In the genomic region with DNA sequence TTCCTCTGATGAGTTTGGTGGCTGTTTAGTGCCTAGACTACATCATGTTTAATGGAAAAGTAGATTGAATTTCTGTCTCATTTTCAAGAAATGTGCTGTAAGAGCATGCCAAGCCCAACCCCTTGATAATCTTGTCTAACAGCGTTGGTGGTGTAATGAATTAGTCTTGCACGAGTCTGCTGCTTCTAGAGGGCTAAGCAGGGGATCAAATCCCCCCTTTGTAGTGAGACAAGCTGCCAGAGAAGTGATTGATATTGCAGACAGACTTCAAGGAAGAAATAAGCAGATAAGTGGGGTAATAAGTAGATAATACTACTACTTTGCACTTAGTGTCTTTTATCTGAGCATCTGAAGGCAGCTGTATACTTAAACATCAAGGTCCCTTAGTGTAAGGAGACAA, we compare ENCODE assay signal across 18 cellular contexts.
DNase-seq lines count a peak whose midpoint lies in the region; ATAC-seq and TF ChIP-seq lines count a peak whose summit lies in the region.
"Had no signal": no experiment of that assay in that cellular context is flagged by ENCODE, and none has a peak within 500 bp of the region (broad histone marks: within the 10 kb centered on the region; RNA-seq: fewer than 3 reads in every experiment).

No MANE protein-coding gene starts in this region.

- H3F3A ChIP-seq in PC-9 (ENCODE audit: insufficient read depth, low read depth): peaks cover 38% of the 10 kb centered on the region
- peaks cover 4% of the 10 kb centered on the region for H3F3A ChIP-seq in smooth muscle cell (ENCODE audit: low read depth)

- peak overlapping the region; percentile 16; the same call in 1 of the 2 replicates for H3K4me3 ChIP-seq in PC-9
- H3K4me3 ChIP-seq in fibroblast of mammary gland (ENCODE audit: control insufficient read depth, low read depth, low read length): no peak overlapping the region
- peak overlapping the region; percentile 25 for H3K4me3 ChIP-seq in smooth muscle cell
- H3K4me3 ChIP-seq in transverse colon: no peak overlapping the region
- H3K4me3 ChIP-seq: esophagus muscularis mucosa, lower lobe of right lung, neural progenitor cell, sigmoid colon, upper lobe of left lung had no signal

- H3K9me3 ChIP-seq in PC-9 (ENCODE audit: insufficient read depth, low read depth) (peaks cover 45% of the 10 kb centered on the region), smooth muscle cell (replicated peaks; ENCODE audit: low read depth) (no peaks in the 10 kb centered on the region), transverse colon (no peaks in the 10 kb centered on the region)
- H3K9me3 ChIP-seq: esophagus muscularis mucosa, lower lobe of right lung, sigmoid colon, SK-N-SH, upper lobe of left lung had no signal

- DNase-seq in D341Med (ENCODE audit: low spot score): peak; percentile 26
- peak in 1 of 2 experiments; percentile 70 for DNase-seq in PC-9
- peak; percentile 11 for DNase-seq in fibroblast of mammary gland (ENCODE audit: low read depth)
- no peak for DNase-seq in smooth muscle cell (lab: John Stamatoyannopoulos, UW; ENCODE audit: unreplicated experiment)
- DNase-seq in transverse colon: no peak
- DNase-seq in NK-92 (lab: John Stamatoyannopoulos, UW; ENCODE audit: unreplicated experiment): no peak
- DNase-seq: activated CD8-positive, alpha-beta memory T cell treated with anti-CD3 and anti-CD28 coated beads for 24 hours; cortex of kidney; lower lobe of right lung; NCI-H446; sigmoid colon; SK-N-SH; stimulated activated CD4-positive, alpha-beta T cell treated with anti-CD3 and anti-CD28 coated beads, Interleukin-4, amount 100 ng/mL, for 1 hour; upper lobe of left lung had no signal

- BruUV-seq in PC-9 (replicated peaks; lab: Mats Ljungman, UMichigan): no TSS peak

- H3K9me2 ChIP-seq in PC-9 (ENCODE audit: insufficient read depth): no peaks in the 10 kb centered on the region
- H3K9me2 ChIP-seq: SK-N-SH had no signal

- no peak for TF ChIP-seq EP300 in transverse colon (IDR thresholded peaks at IDR 0.05; ENCODE audit: low read depth)

- ATAC-seq in activated CD4-positive, CD25-positive, alpha-beta regulatory T cell treated with anti-CD3 and anti-CD28 coated beads, Interleukin-2, amount 50 U/mL, for 24 hours: no peak
- no peak for ATAC-seq in GM18867 (IDR thresholded peaks at IDR 0.05; ENCODE audit: unreplicated experiment)
- ATAC-seq: lower lobe of right lung had no signal

- CTCF ChIA-PET in PC-9 (lab: Charles Lee): interaction anchor here (0.8 kb wide), 1 partner anchor 176 kb away, joined by 3 read pairs; no protein-coding TSS in a partner anchor

- H3K27ac ChIP-seq in PC-9 (peak overlapping the region; percentile 90), smooth muscle cell (ENCODE audit: low read depth) (peak overlapping the region; percentile 82), transverse colon (no peak overlapping the region)
- H3K27ac ChIP-seq: esophagus muscularis mucosa, lower lobe of right lung, neural progenitor cell, sigmoid colon, upper lobe of left lung had no signal

- in situ Hi-C loops in transverse colon (cut with MboI; ENCODE audit: low pct_ligation_motif_present in 1 of 4, low pct_unique_long_range_greater_than_20kb in 1 of 4, low sequenced_read_pairs in 3 of 4): no loop called here

- H3K27me3 ChIP-seq in PC-9 (ENCODE audit: insufficient read depth, low read depth) (no peaks in the 10 kb centered on the region), smooth muscle cell (ENCODE audit: low read depth) (no peaks in the 10 kb centered on the region), transverse colon (no peaks in the 10 kb centered on the region)
- H3K27me3 ChIP-seq: esophagus muscularis mucosa, sigmoid colon, upper lobe of left lung had no signal

- H3K4me1 ChIP-seq in PC-9 (replicated peaks; ENCODE audit: insufficient read depth) (peaks cover 38% of the 10 kb centered on the region), smooth muscle cell (ENCODE audit: low read depth) (peaks cover 20% of the 10 kb centered on the region), transverse colon (no peaks in the 10 kb centered on the region)
- H3K4me1 ChIP-seq: esophagus muscularis mucosa, lower lobe of right lung, sigmoid colon, upper lobe of left lung had no signal

- intact Hi-C loops in PC-9 (cut with micrococcal nuclease; ENCODE audit: unreplicated experiment): no loop called here
- intact Hi-C loops in transverse colon (cut with DNase I; ENCODE audit: low total_unique reads): no loop called here

- H3K36me3 ChIP-seq in PC-9 (ENCODE audit: low read depth) (peaks cover 15% of the 10 kb centered on the region), smooth muscle cell (ENCODE audit: low read depth) (no peaks in the 10 kb centered on the region), transverse colon (no peaks in the 10 kb centered on the region)
- H3K36me3 ChIP-seq: esophagus muscularis mucosa, lower lobe of right lung, neural progenitor cell, sigmoid colon, upper lobe of left lung had no signal

- TF ChIP-seq POLR2A in transverse colon (IDR thresholded peaks at IDR 0.05): no peak

- peak overlapping the region; percentile 28 for H3K9ac ChIP-seq in smooth muscle cell (ENCODE audit: low read depth)
- H3K9ac ChIP-seq: neural progenitor cell, SK-N-SH had no signal

- TF ChIP-seq CTCF in PC-9 (conservative IDR thresholded peaks at IDR 0.05): no peak
- TF ChIP-seq CTCF in fibroblast of mammary gland (conservative IDR thresholded peaks at IDR 0.05; ENCODE audit: control insufficient read depth, insufficient read depth, low read depth, low read length): no peak
- no peak for TF ChIP-seq CTCF in smooth muscle cell (IDR thresholded peaks at IDR 0.05; ENCODE audit: borderline replicate concordance, insufficient read depth, poor library complexity, severe bottlenecking)
- TF ChIP-seq CTCF in transverse colon (IDR thresholded peaks at IDR 0.05): no peak

- H2AFZ ChIP-seq in PC-9 (peak overlapping the region; percentile 63), smooth muscle cell (ENCODE audit: low read depth) (peak overlapping the region; percentile 81)
- H2AFZ ChIP-seq: neural progenitor cell had no signal

- peak overlapping the region; percentile 67 for H3K4me2 ChIP-seq in PC-9
- peak overlapping the region; percentile 81 for H3K4me2 ChIP-seq in smooth muscle cell
- H3K4me2 ChIP-seq: neural progenitor cell, SK-N-SH had no signal

- WGBS in smooth muscle cell (ENCODE audit: low lambda C conversion rate): 2% methylated on average over 2 of the region's 2 CpGs
- WGBS in transverse colon (ENCODE audit: low coverage in 1 of 2), 2 donors: 49% methylated on average over 2 of the region's 2 CpGs; no CpG with 5 or more reads in 1 of the 2 donors

- no peaks in the 10 kb centered on the region for H3K79me2 ChIP-seq in PC-9 (ENCODE audit: low read depth)
- H3K79me2 ChIP-seq in smooth muscle cell (ENCODE audit: low read depth): no peaks in the 10 kb centered on the region

- no peaks in the 10 kb centered on the region for H4K20me1 ChIP-seq in PC-9 (ENCODE audit: insufficient read depth)
- H4K20me1 ChIP-seq in smooth muscle cell (ENCODE audit: low read depth): no peaks in the 10 kb centered on the region

- POLR2A ChIA-PET in PC-9 (lab: Charles Lee; ENCODE audit: unreplicated experiment): no interaction called here

Comparison
In these comparisons a context has a peak if more than half of its experiments do, and no peak if none do; other contexts are left out.
1. DNase-seq: peak in D341Med (single experiment) and fibroblast of mammary gland (single experiment); none in smooth muscle cell (single experiment), transverse colon (single experiment) and NK-92 (single experiment).
2. H3K27ac ChIP-seq: peak in PC-9 (single experiment) and smooth muscle cell (single experiment); none in transverse colon (0 of 4).
3. H3K4me3 ChIP-seq: peak in PC-9 (single experiment) and smooth muscle cell (single experiment); none in fibroblast of mammary gland (single experiment) and transverse colon (0 of 4).